20 cellular contexts compared by ENCODE assay signal in genomic region chrX:78839711-78840110, GRCh38.
DNase-seq lines count a peak whose midpoint lies in the region; ATAC-seq and TF ChIP-seq lines count a peak whose summit lies in the region.
"Had no signal": no experiment of that assay in that cellular context is flagged by ENCODE, and none has a peak within 500 bp of the region (broad histone marks: within the 10 kb centered on the region; RNA-seq: fewer than 3 reads in every experiment).

No MANE protein-coding gene starts in this region.

- no TSS peak for BruUV-seq in PC-3 (replicated peaks; lab: Mats Ljungman, UMichigan)

- H3K9ac ChIP-seq in HUES6 (ENCODE audit: low read length) (peak overlapping the region; percentile 19), PC-3 (ENCODE audit: low read length) (no peak overlapping the region)

- H3F3A ChIP-seq in PC-3 (ENCODE audit: low read length, unreplicated experiment) = no peaks in the 10 kb centered on the region

- H3K9me3 ChIP-seq in HUES6 (ENCODE audit: control insufficient read depth, insufficient read depth, low read depth, low read length) = peaks cover 3% of the 10 kb centered on the region; the same call in 1 of the 2 replicates
- H3K9me3 ChIP-seq in PC-3 (ENCODE audit: low read length) = no peaks in the 10 kb centered on the region
- H3K9me3 ChIP-seq: BE2C had no signal

- no peak for TF ChIP-seq CTCF in PC-3 (conservative IDR thresholded peaks at IDR 0.05; ENCODE audit: low read depth, low read length)
- no peak for TF ChIP-seq CTCF in epithelial cell of esophagus (IDR thresholded peaks at IDR 0.05; ENCODE audit: insufficient read depth, low read depth, low read length, missing control alignments)

- no peak overlapping the region for H3K4me3 ChIP-seq in HUES6 (ENCODE audit: low read depth, low read length)
- H3K4me3 ChIP-seq in PC-3 (ENCODE audit: low read length) = no peak overlapping the region
- H3K4me3 ChIP-seq in epithelial cell of esophagus (ENCODE audit: low read length) = no peak overlapping the region

- no peaks in the 10 kb centered on the region for H3K9me2 ChIP-seq in PC-3 (replicated peaks; ENCODE audit: low read length)

- H3K36me3 ChIP-seq in HUES6 (ENCODE audit: control insufficient read depth, insufficient read depth, low read length) (no peaks in the 10 kb centered on the region), PC-3 (ENCODE audit: low read depth, low read length) (no peaks in the 10 kb centered on the region)
- H3K36me3 ChIP-seq: BE2C had no signal

- no peak for ATAC-seq in PC-3
- no peak for ATAC-seq in HG02763 (IDR thresholded peaks at IDR 0.05; ENCODE audit: unreplicated experiment)
- ATAC-seq in GM19023 (IDR thresholded peaks at IDR 0.05; ENCODE audit: unreplicated experiment) = no peak
- ATAC-seq: HCT116 had no signal

- no peaks in the 10 kb centered on the region for H4K20me1 ChIP-seq in PC-3 (ENCODE audit: low read length)

- intact Hi-C loops in PC-3 (cut with micrococcal nuclease) = no loop called here

- POLR2A ChIA-PET in PC-3 (lab: Charles Lee; ENCODE audit: unreplicated experiment) = no interaction called here

- no peaks in the 10 kb centered on the region for H3K79me2 ChIP-seq in PC-3 (ENCODE audit: low read length)

- H3K27ac ChIP-seq in HUES6 (ENCODE audit: low read depth, low read length) (no peak overlapping the region; the same call in 1 of the 2 replicates), PC-3 (ENCODE audit: low read length) (no peak overlapping the region)

- CTCF ChIA-PET in PC-3 (lab: Charles Lee) = no interaction called here

- peak overlapping the region; percentile 43 for H2AFZ ChIP-seq in PC-3 (ENCODE audit: low read length)

- H3K27me3 ChIP-seq in HUES6 (ENCODE audit: control insufficient read depth, insufficient read depth, low read length) (no peaks in the 10 kb centered on the region), PC-3 (ENCODE audit: low read length) (0 out of 2 replicates have a peak, but pooled peaks cover 5% of the 10 kb centered on the region)
- H3K27me3 ChIP-seq: BE2C had no signal

- peak; percentile 55 for DNase-seq in PC-3
- peak; percentile 1 for DNase-seq in epithelial cell of esophagus (ENCODE audit: low read depth)
- DNase-seq in renal cortical epithelial cell (ENCODE audit: low read depth) = peak; percentile 1
- no peak for DNase-seq in activated naive CD4-positive, alpha-beta T cell treated with Interleukin-2 at 50 U/mL for 16 hours
- DNase-seq: ACHN; BE2C; C1 segment of cervical spinal cord; CD4-positive, CD25-positive, alpha-beta regulatory T cell; CD8-positive, alpha-beta memory T cell; COR-L47; DMS 273 treated with DMSO at 0.1 percent for 48 hours; DMS79; GF-D8; GOT3; H7; HFFc6 had no signal

- no peak overlapping the region for H3K4me2 ChIP-seq in PC-3 (ENCODE audit: low read length)

- H3K4me1 ChIP-seq in HUES6 (ENCODE audit: control insufficient read depth, insufficient read depth, low read length) (peaks cover 12% of the 10 kb centered on the region; the same call in 1 of the 2 replicates), PC-3 (ENCODE audit: insufficient read depth, low read length) (peaks cover 4% of the 10 kb centered on the region; the same call in 1 of the 2 replicates)
- H3K4me1 ChIP-seq: BE2C had no signal
